ENCODE assay signal across 8 cellular contexts in the genomic region with DNA sequence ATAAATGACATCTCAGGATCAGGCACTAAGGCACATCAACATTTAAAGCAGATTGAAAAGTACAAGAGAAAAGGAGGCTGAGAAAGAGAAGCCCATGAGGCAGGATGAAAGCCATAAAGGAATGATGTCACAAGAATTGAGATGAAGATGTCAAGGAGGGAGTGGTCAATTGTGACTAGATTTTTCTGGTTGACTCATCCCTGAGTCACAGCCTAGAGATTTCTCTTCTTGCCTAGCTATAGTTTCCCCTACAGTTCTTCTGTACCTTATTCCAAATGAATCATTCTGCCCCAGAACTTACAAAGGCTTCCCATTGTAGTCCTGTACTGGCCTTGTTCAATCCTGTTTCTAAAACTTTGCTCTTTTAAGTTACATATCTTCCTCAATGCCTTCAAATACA. TPM values are rescaled to one million over a fixed set of nuclear protein-coding genes. Genes with fewer than 3 reads are reported as not detected.
DNase-seq lines count a peak whose midpoint lies in the region; ATAC-seq and TF ChIP-seq lines count a peak whose summit lies in the region.

No MANE protein-coding gene starts in this region.

- no peaks in the 10 kb centered on the region for H3F3A ChIP-seq in GM23338 (replicated peaks; ENCODE audit: low read depth)

- H3K27me3 ChIP-seq in HUES6 (ENCODE audit: control insufficient read depth, insufficient read depth, low read length) (no peaks in the 10 kb centered on the region), osteoblast (ENCODE audit: insufficient read depth, low read length) (no peaks in the 10 kb centered on the region), lower lobe of right lung (ENCODE audit: low read depth) (no peaks in the 10 kb centered on the region), GM23338 (ENCODE audit: insufficient read depth) (no peaks in the 10 kb centered on the region)

- ATAC-seq in GM19455 (IDR thresholded peaks at IDR 0.05; ENCODE audit: unreplicated experiment) (no peak), lower lobe of right lung (no peak), HG03439 (IDR thresholded peaks at IDR 0.05; ENCODE audit: unreplicated experiment) (no peak), GM23338 (no peak)

- H3K27me3 Mint-ChIP-seq in Calu3 (ENCODE audit: unreplicated experiment) (no peaks in the 10 kb centered on the region), GM23338 (ENCODE audit: insufficient read depth, low read depth, poor library complexity) (peaks cover 9% of the 10 kb centered on the region)
- H3K27me3 Mint-ChIP-seq in activated naive CD8-positive, alpha-beta T cell treated with anti-CD3 and anti-CD28 coated beads for 36 hours: no peaks in the 10 kb centered on the region

- intact Hi-C loops in Calu3 (cut with micrococcal nuclease; ENCODE audit: unreplicated experiment): no loop called here
- intact Hi-C loops in lower lobe of right lung (cut with DNase I): no loop called here

- H3K9ac ChIP-seq in HUES6 (ENCODE audit: low read length): peak overlapping the region; percentile 42

- H2AFZ ChIP-seq in osteoblast (ENCODE audit: low read length) (peak overlapping the region; percentile 43), GM23338 (no peak overlapping the region)

- no peaks in the 10 kb centered on the region for H4K20me1 ChIP-seq in osteoblast (ENCODE audit: insufficient read depth, low read length)
- no peaks in the 10 kb centered on the region for H4K20me1 ChIP-seq in GM23338 (replicated peaks; ENCODE audit: insufficient read depth)

- H3K36me3 Mint-ChIP-seq in Calu3 (ENCODE audit: insufficient read depth, unreplicated experiment) (peaks cover 36% of the 10 kb centered on the region), GM23338 (ENCODE audit: low read depth) (no peaks in the 10 kb centered on the region)
- H3K36me3 Mint-ChIP-seq in activated naive CD8-positive, alpha-beta T cell treated with anti-CD3 and anti-CD28 coated beads for 36 hours: peaks cover 2% of the 10 kb centered on the region

- no TSS peak for BruUV-seq in Calu3 (replicated peaks; lab: Mats Ljungman, UMichigan)

- TF ChIP-seq CTCF in Calu3 (IDR thresholded peaks at IDR 0.05; ENCODE audit: unreplicated experiment) (no peak), osteoblast (IDR thresholded peaks at IDR 0.05; ENCODE audit: extremely low read depth, low read depth, low read length) (no peak), lower lobe of right lung (IDR thresholded peaks at IDR 0.05) (no peak), GM23338 (conservative IDR thresholded peaks at IDR 0.05; ENCODE audit: low read depth in 2 of 2) (no peak)

- DNase-seq in Calu3: peak; percentile 18
- DNase-seq in activated naive CD8-positive, alpha-beta T cell treated with anti-CD3 and anti-CD28 coated beads for 36 hours: peak; percentile 42
- peak; percentile 88 for DNase-seq in osteoblast (ENCODE audit: insufficient read length, low spot score, missing footprints)
- DNase-seq in lower lobe of right lung: no peak
- no peak for DNase-seq in GM23338 (ENCODE audit: low spot score)

- H3K9me2 ChIP-seq in GM23338 (ENCODE audit: insufficient read depth): no peaks in the 10 kb centered on the region

- CTCF ChIA-PET in Calu3 (lab: Charles Lee): interaction anchor here (0.6 to 1.3 kb wide), 2 partner anchors 31 to 107 kb away, joined by 3 read pairs; no protein-coding TSS in a partner anchor

- peak overlapping the region; percentile 32; the same call in 1 of the 2 replicates for H3K27ac ChIP-seq in HUES6 (ENCODE audit: low read depth, low read length)
- H3K27ac ChIP-seq in osteoblast (ENCODE audit: low read depth, low read length): peak overlapping the region; percentile 80
- no peak overlapping the region for H3K27ac ChIP-seq in lower lobe of right lung
- H3K27ac ChIP-seq in GM23338 (ENCODE audit: low read depth): no peak overlapping the region

- peaks cover 30% of the 10 kb centered on the region for H3K4me1 Mint-ChIP-seq in Calu3 (ENCODE audit: low read depth, unreplicated experiment)
- H3K4me1 Mint-ChIP-seq in activated naive CD8-positive, alpha-beta T cell treated with anti-CD3 and anti-CD28 coated beads for 36 hours: peaks cover 34% of the 10 kb centered on the region
- H3K4me1 Mint-ChIP-seq in GM23338: peaks cover 26% of the 10 kb centered on the region

- H3K4me2 ChIP-seq in osteoblast (ENCODE audit: insufficient read depth, low read length) (peak overlapping the region; percentile 37), GM23338 (no peak overlapping the region)

- H3K9me3 ChIP-seq in HUES6 (ENCODE audit: control insufficient read depth, insufficient read depth, low read depth, low read length) (no peaks in the 10 kb centered on the region), osteoblast (ENCODE audit: low read depth, low read length) (no peaks in the 10 kb centered on the region), lower lobe of right lung (no peaks in the 10 kb centered on the region)

- H3K27ac Mint-ChIP-seq in Calu3 (ENCODE audit: unreplicated experiment): peak overlapping the region; percentile 74
- peak overlapping the region; percentile 94 for H3K27ac Mint-ChIP-seq in activated naive CD8-positive, alpha-beta T cell treated with anti-CD3 and anti-CD28 coated beads for 36 hours
- no peak overlapping the region; the same call in 1 of the 2 replicates for H3K27ac Mint-ChIP-seq in GM23338

- H3K9me3 Mint-ChIP-seq in Calu3 (ENCODE audit: low read depth, unreplicated experiment) (no peaks in the 10 kb centered on the region), GM23338 (no peaks in the 10 kb centered on the region)
- H3K9me3 Mint-ChIP-seq in activated naive CD8-positive, alpha-beta T cell treated with anti-CD3 and anti-CD28 coated beads for 36 hours: no peaks in the 10 kb centered on the region

- H3K36me3 ChIP-seq in HUES6 (ENCODE audit: control insufficient read depth, insufficient read depth, low read length) (no peaks in the 10 kb centered on the region), osteoblast (ENCODE audit: insufficient read depth, low read length) (no peaks in the 10 kb centered on the region), lower lobe of right lung (no peaks in the 10 kb centered on the region), GM23338 (ENCODE audit: insufficient read depth) (no peaks in the 10 kb centered on the region)

- H3K4me3 Mint-ChIP-seq in Calu3 (ENCODE audit: low read depth, unreplicated experiment): no peak overlapping the region
- H3K4me3 Mint-ChIP-seq in activated naive CD8-positive, alpha-beta T cell treated with anti-CD3 and anti-CD28 coated beads for 36 hours: no peak overlapping the region
- no peak overlapping the region for H3K4me3 Mint-ChIP-seq in GM23338

- H3K79me2 ChIP-seq in osteoblast (ENCODE audit: insufficient read depth, low read length) (peaks cover 15% of the 10 kb centered on the region), GM23338 (replicated peaks; ENCODE audit: insufficient read depth) (peaks cover 5% of the 10 kb centered on the region)

- H3K4me3 ChIP-seq in HUES6 (ENCODE audit: low read depth, low read length): no peak overlapping the region
- no peak overlapping the region for H3K4me3 ChIP-seq in osteoblast (ENCODE audit: insufficient read depth, low read length)
- H3K4me3 ChIP-seq in lower lobe of right lung: no peak overlapping the region
- no peak overlapping the region for H3K4me3 ChIP-seq in GM23338

- peaks cover 36% of the 10 kb centered on the region for H3K4me1 ChIP-seq in HUES6 (ENCODE audit: control insufficient read depth, insufficient read depth, low read length)
- H3K4me1 ChIP-seq in osteoblast (ENCODE audit: insufficient read depth, low read length): peaks cover 30% of the 10 kb centered on the region
- peaks cover 16% of the 10 kb centered on the region for H3K4me1 ChIP-seq in lower lobe of right lung
- H3K4me1 ChIP-seq in GM23338 (ENCODE audit: insufficient read depth): peaks cover 29% of the 10 kb centered on the region

TF ChIP-seq in GM23338, 12 proteins besides CTCF, POLR2A, EP300 and RAD21:
- TF ChIP-seq POLR2AphosphoS5 (IDR thresholded peaks at IDR 0.05; ENCODE audit: low read depth): no peak
- no peak for TF ChIP-seq ETS1 (IDR thresholded peaks at IDR 0.05)
- no peak for TF ChIP-seq CREB1 (CRISPR knock-in tag; IDR thresholded peaks at IDR 0.05; ENCODE audit: low read depth)

RNA-seq across cellular contexts. Expression of gene USP53, which starts 3.4 kb away (rescaled TPM):
- total RNA-seq in Calu3 (2022) (29.2 and 31.0 TPM in 2 replicates), osteoblast (61.9 and 70.7 TPM in 2 replicates), lower lobe of right lung (45.8 TPM)
- 10 to 100 TPM; 12.6 to 13.0 TPM for total RNA-seq in activated naive CD8-positive, alpha-beta T cell treated with anti-CD3 and anti-CD28 coated beads for 36 hours
- total RNA-seq in GM23338 (2014; rRNA removed; shearing (Covaris generic)): 24.7 and 27.7 TPM in 2 replicates
- 12.4 and 17.1 TPM in 2 replicates for polyA plus RNA-seq in GM23338 (2016; fragmentation: Nextera tagmentation; extraction: Ambion mirVana)

Comparison
In these comparisons a context has a peak if more than half of its experiments do, and no peak if none do; other contexts are left out.
1. DNase-seq: peak in Calu3 (single experiment), activated naive CD8-positive, alpha-beta T cell treated with anti-CD3 and anti-CD28 coated beads for 36 hours (single experiment) and osteoblast (single experiment); none in lower lobe of right lung (single experiment) and GM23338 (single experiment).
2. H3K27ac ChIP-seq: peak in HUES6 (single experiment) and osteoblast (single experiment); none in lower lobe of right lung (single experiment) and GM23338 (single experiment).